19 cellular contexts compared by ENCODE assay signal in the genomic region with DNA sequence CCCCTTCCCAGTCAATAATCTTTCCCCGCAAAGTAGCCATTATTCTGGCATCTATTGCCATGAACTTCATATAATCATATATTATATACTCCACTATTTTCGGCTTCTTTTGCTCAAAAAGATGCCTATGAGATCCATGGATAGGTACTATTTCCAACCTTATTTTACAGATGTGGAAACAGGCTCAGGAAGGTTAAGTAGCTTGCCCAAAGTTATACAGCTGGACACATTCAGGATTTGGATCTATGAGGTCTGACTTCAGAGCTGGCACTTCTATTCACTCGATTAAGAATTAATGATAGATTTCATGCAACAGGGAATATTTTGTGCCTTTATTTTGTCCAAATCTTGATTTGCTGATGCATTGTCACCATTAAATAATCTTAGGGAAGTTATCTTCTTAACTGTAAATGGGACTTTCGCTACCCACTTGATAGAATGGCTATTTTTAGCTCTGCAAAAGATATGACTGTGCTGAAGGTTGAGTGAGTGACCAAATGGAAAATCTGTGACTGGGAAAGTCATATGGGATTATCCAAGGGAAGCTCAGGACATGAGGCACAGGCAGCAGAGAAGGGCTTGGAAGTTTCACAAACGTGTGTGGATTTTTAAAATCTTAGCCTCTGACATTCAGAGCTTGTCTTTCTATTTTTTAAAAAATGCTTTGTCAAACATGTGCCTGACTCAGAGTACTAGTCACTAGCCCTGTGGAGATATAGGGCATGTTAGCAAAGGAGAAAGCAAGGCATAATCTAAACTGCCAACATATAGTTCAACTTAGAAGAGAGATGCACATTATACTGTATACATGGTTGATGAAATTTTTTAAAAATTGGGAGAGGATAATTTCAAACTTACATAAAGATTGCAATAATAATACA. TPM values are rescaled to one million over a fixed set of nuclear protein-coding genes. Genes with fewer than 3 reads are reported as not detected.
DNase-seq lines count a peak whose midpoint lies in the region; ATAC-seq, FAIRE-seq and TF ChIP-seq lines count a peak whose summit lies in the region.
"Had no signal": no experiment of that assay in that cellular context is flagged by ENCODE, and none has a peak within 500 bp of the region (broad histone marks: within the 10 kb centered on the region; RNA-seq: fewer than 3 reads in every experiment).

No MANE protein-coding gene starts in this region.

- DNase-seq in GM23248 = peak; percentile 73
- peak; percentile 67 for DNase-seq in astrocyte (ENCODE audit: low read depth)
- no peak for DNase-seq in osteocyte (ENCODE audit: extremely low spot score, unreplicated experiment)
- no peak for DNase-seq in activated CD4-positive, CD25-positive, alpha-beta regulatory T cell (lab: John Stamatoyannopoulos, UW)
- no peak for DNase-seq in natural killer cell
- no peak for DNase-seq in tibial artery
- DNase-seq: CD4-positive, alpha-beta T cell; DMS79; Kasumi-1; lower lobe of right lung; NCI-H1417 treated with DMSO at 0.1 percent for 48 hours; stimulated activated CD4-positive, alpha-beta T cell treated with anti-CD3 and anti-CD28 coated beads, Interleukin-4, amount 100 ng/mL, for 4 hours had no signal

- H2AFZ ChIP-seq in GM23248 (peak overlapping the region; percentile 18), astrocyte (ENCODE audit: low read depth, low read length) (no peak overlapping the region)
- H2AFZ ChIP-seq: neural progenitor cell had no signal

- peaks cover 28% of the 10 kb centered on the region for H3K4me1 ChIP-seq in GM23248 (ENCODE audit: insufficient read depth)
- peaks cover 12% of the 10 kb centered on the region for H3K4me1 ChIP-seq in astrocyte (ENCODE audit: insufficient read depth, low read length)
- H3K4me1 ChIP-seq in gastroesophageal sphincter = peaks cover 0 to 26% (median 2%) of the 10 kb centered on the region in 3 donors
- peaks cover 0 to 31% (median 7%) of the 10 kb centered on the region in 4 donors for H3K4me1 ChIP-seq in tibial artery
- H3K4me1 ChIP-seq: lower lobe of right lung, neural progenitor cell had no signal

- TF ChIP-seq CTCF in astrocyte (IDR thresholded peaks at IDR 0.05; ENCODE audit: insufficient read depth, low read depth, low read length) = no peak
- TF ChIP-seq CTCF in gastroesophageal sphincter (IDR thresholded peaks at IDR 0.05) = no peak
- TF ChIP-seq CTCF in osteocyte (IDR thresholded peaks at IDR 0.05) = no peak
- TF ChIP-seq CTCF in natural killer cell (IDR thresholded peaks at IDR 0.05) = no peak
- no peak for TF ChIP-seq CTCF in tibial artery (IDR thresholded peaks at IDR 0.05)

- ATAC-seq in gastroesophageal sphincter (no peak), natural killer cell (no peak), GM21367 (IDR thresholded peaks at IDR 0.05; ENCODE audit: unreplicated experiment) (no peak)
- ATAC-seq: lower lobe of right lung, sciatic nerve had no signal

- WGBS in GM23248 (ENCODE audit: low coverage in 1 of 2, low lambda C conversion rate in 2 of 2, missing lambda C conversion rate in 2 of 2), 2 experiments = 85 to 86% methylated on average over 5 of the region's 5 CpGs
- WGBS in gastroesophageal sphincter (ENCODE audit: low coverage in 1 of 2), 2 donors = 54 to 60% methylated on average over 4 to 5 of the region's 5 CpGs

- peak overlapping the region; percentile 17 for H3K4me2 ChIP-seq in GM23248 (ENCODE audit: unreplicated experiment)
- H3K4me2 ChIP-seq in astrocyte (ENCODE audit: low read length) = peak overlapping the region; percentile 2
- H3K4me2 ChIP-seq: neural progenitor cell had no signal

- no peak overlapping the region for H3K4me3 ChIP-seq in GM23248
- H3K4me3 ChIP-seq in astrocyte (ENCODE audit: insufficient read depth, low read depth, low read length) = no peak overlapping the region
- H3K4me3 ChIP-seq in gastroesophageal sphincter = no peak overlapping the region
- no peak overlapping the region for H3K4me3 ChIP-seq in tibial artery
- H3K4me3 ChIP-seq: lower lobe of right lung, neural progenitor cell had no signal

- H3K9me3 Mint-ChIP-seq in astrocyte (ENCODE audit: unreplicated experiment) (peaks cover 11% of the 10 kb centered on the region), osteocyte (ENCODE audit: unreplicated experiment) (peaks cover 18% of the 10 kb centered on the region), natural killer cell (peaks cover 9 to 10% of the 10 kb centered on the region in 2 donors)

- H4K20me1 ChIP-seq in GM23248 (ENCODE audit: insufficient read depth) (no peaks in the 10 kb centered on the region), astrocyte (ENCODE audit: insufficient read depth, low read length) (no peaks in the 10 kb centered on the region)

- peaks cover 4% of the 10 kb centered on the region for H3K36me3 Mint-ChIP-seq in astrocyte (ENCODE audit: low read depth, unreplicated experiment)
- H3K36me3 Mint-ChIP-seq in osteocyte (ENCODE audit: unreplicated experiment) = peaks cover 8% of the 10 kb centered on the region
- peaks cover 22% of the 10 kb centered on the region for H3K36me3 Mint-ChIP-seq in natural killer cell
- H3K36me3 Mint-ChIP-seq: neural progenitor cell, type B pancreatic cell had no signal

- H3K27me3 ChIP-seq in GM23248 (replicated peaks; ENCODE audit: insufficient read depth) = no peaks in the 10 kb centered on the region
- no peaks in the 10 kb centered on the region for H3K27me3 ChIP-seq in astrocyte (ENCODE audit: insufficient read depth, low read length)
- no peaks in the 10 kb centered on the region for H3K27me3 ChIP-seq in gastroesophageal sphincter
- no peaks in the 10 kb centered on the region for H3K27me3 ChIP-seq in tibial artery
- H3K27me3 ChIP-seq: neural progenitor cell had no signal

- no peak for FAIRE-seq in astrocyte (lab: Jason Lieb, UNC)

- H3F3A ChIP-seq in GM23248 (ENCODE audit: insufficient read depth) = peaks cover 9% of the 10 kb centered on the region; the same call in 1 of the 2 replicates

- no peak for TF ChIP-seq POLR2A in gastroesophageal sphincter (IDR thresholded peaks at IDR 0.05)

- intact Hi-C loops in natural killer cell (cut with micrococcal nuclease) (no loop called here), tibial artery (cut with DNase I; ENCODE audit: low total_unique reads) (no loop called here)

- in situ Hi-C loops in GM23248 (cut with MboI) = no loop called here

- H3K9me2 ChIP-seq in GM23248 (ENCODE audit: insufficient read depth) = no peaks in the 10 kb centered on the region

- H3K79me2 ChIP-seq in GM23248 (ENCODE audit: insufficient read depth) (no peaks in the 10 kb centered on the region), astrocyte (ENCODE audit: insufficient read depth, low read length) (no peaks in the 10 kb centered on the region)

- no peaks in the 10 kb centered on the region for H3K9me3 ChIP-seq in GM23248 (ENCODE audit: low read depth)
- H3K9me3 ChIP-seq in astrocyte (ENCODE audit: insufficient read depth, low read depth, low read length) = no peaks in the 10 kb centered on the region
- peaks cover 0 to 15% (median 3%) of the 10 kb centered on the region in 3 donors for H3K9me3 ChIP-seq in gastroesophageal sphincter
- H3K9me3 ChIP-seq in tibial artery = peaks cover 0 to 9% (median 5%) of the 10 kb centered on the region in 3 donors

- H3K27ac Mint-ChIP-seq in astrocyte (ENCODE audit: unreplicated experiment) (no peak overlapping the region), osteocyte (ENCODE audit: unreplicated experiment) (peak overlapping the region; percentile 39), natural killer cell (no peak overlapping the region)
- H3K27ac Mint-ChIP-seq: activated naive CD8-positive, alpha-beta T cell; CD4-positive, alpha-beta T cell; neural progenitor cell; type B pancreatic cell had no signal

- H3K4me1 Mint-ChIP-seq in astrocyte (ENCODE audit: low read depth, unreplicated experiment) (peaks cover 13% of the 10 kb centered on the region), osteocyte (ENCODE audit: unreplicated experiment) (peaks cover 45% of the 10 kb centered on the region), natural killer cell (peaks cover 9 to 12% of the 10 kb centered on the region in 2 donors)
- H3K4me1 Mint-ChIP-seq: neural progenitor cell had no signal

- no peaks in the 10 kb centered on the region for H3K36me3 ChIP-seq in GM23248 (ENCODE audit: low read depth)
- no peaks in the 10 kb centered on the region for H3K36me3 ChIP-seq in astrocyte (ENCODE audit: insufficient read depth, low read length)
- no peaks in the 10 kb centered on the region for H3K36me3 ChIP-seq in gastroesophageal sphincter
- H3K36me3 ChIP-seq in tibial artery = no peaks in the 10 kb centered on the region
- H3K36me3 ChIP-seq: lower lobe of right lung, neural progenitor cell had no signal

- TF ChIP-seq EP300 in gastroesophageal sphincter (IDR thresholded peaks at IDR 0.05) = no peak

- no peak overlapping the region for H3K4me3 Mint-ChIP-seq in astrocyte (ENCODE audit: unreplicated experiment)
- no peak overlapping the region for H3K4me3 Mint-ChIP-seq in osteocyte (ENCODE audit: unreplicated experiment)
- no peak overlapping the region for H3K4me3 Mint-ChIP-seq in natural killer cell
- H3K4me3 Mint-ChIP-seq: activated naive CD8-positive, alpha-beta T cell; CD4-positive, alpha-beta T cell; neural progenitor cell; type B pancreatic cell had no signal

- H3K27me3 Mint-ChIP-seq in astrocyte (ENCODE audit: low read depth, unreplicated experiment) (no peaks in the 10 kb centered on the region), osteocyte (ENCODE audit: unreplicated experiment) (no peaks in the 10 kb centered on the region), natural killer cell (ENCODE audit: low read depth in 2 of 2) (peaks cover 6 to 20% of the 10 kb centered on the region in 2 donors)
- H3K27me3 Mint-ChIP-seq: activated naive CD8-positive, alpha-beta T cell; CD4-positive, alpha-beta T cell; type B pancreatic cell had no signal

- H3K9ac ChIP-seq in GM23248 (no peak overlapping the region), astrocyte (ENCODE audit: low read length) (no peak overlapping the region)
- H3K9ac ChIP-seq: neural progenitor cell had no signal

- peak overlapping the region; percentile 37 for H3K27ac ChIP-seq in GM23248
- H3K27ac ChIP-seq in astrocyte (ENCODE audit: low read depth, low read length) = peak overlapping the region; percentile 6
- H3K27ac ChIP-seq in gastroesophageal sphincter = peak overlapping the region in 3 of 4 donors; percentile 13 to 59 (median 17)
- H3K27ac ChIP-seq in tibial artery = peak overlapping the region in 1 of 2 donors; percentile 41
- H3K27ac ChIP-seq: lower lobe of right lung, neural progenitor cell had no signal

RNA-seq across cellular contexts. Expression of a gene that starts 36.5 kb away (rescaled TPM):
- 0.32 and 0.51 TPM in 2 replicates for total RNA-seq in GM23248 (2014; rRNA removed; shearing (Covaris generic))
- 0.68 and 0.75 TPM in 2 replicates for polyA plus RNA-seq in GM23248 (2016; fragmentation: Nextera tagmentation; extraction: Ambion mirVana)
- total RNA-seq in astrocyte (not detected in 2 replicates), gastroesophageal sphincter (1 to 10 TPM; 2.2 to 9.0 (median 5.5) TPM), osteocyte (0.08 TPM in 2 replicates), natural killer cell (not detected)
- total RNA-seq: CD4-positive, alpha-beta T cell; SK-MEL-5 had no signal

Comparison
In these comparisons a context has a peak if more than half of its experiments do, and no peak if none do; other contexts are left out.
1. DNase-seq: peak in GM23248 (single experiment) and astrocyte (single experiment); none in osteocyte (single experiment), activated CD4-positive, CD25-positive, alpha-beta regulatory T cell (0 of 4), natural killer cell (single experiment) and tibial artery (0 of 2).